Comparison of ENCODE assay signal across 1 cellular context in the genomic region with DNA sequence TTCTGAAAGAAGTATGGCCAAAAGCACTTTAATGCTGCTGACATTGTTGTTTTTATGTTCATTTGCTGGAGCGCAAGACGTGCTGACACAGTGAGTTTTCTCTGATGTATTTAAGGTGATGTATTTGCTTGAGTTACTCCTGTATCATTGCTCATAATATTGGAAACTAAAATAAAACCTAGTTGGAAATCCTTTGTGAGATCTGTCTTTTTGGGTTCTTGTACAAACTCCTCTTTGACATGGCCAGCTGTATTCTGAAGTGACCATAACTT.
TF ChIP-seq lines count a peak whose summit lies in the region.

No MANE protein-coding gene starts in this region.

TF ChIP-seq in IMR-90, 13 proteins besides CTCF, POLR2A, EP300 and RAD21:
- TF ChIP-seq NFE2L2 (IDR thresholded peaks at IDR 0.05; ENCODE audit: low read depth, low read length): no peak
- TF ChIP-seq RFX5 (IDR thresholded peaks at IDR 0.05; ENCODE audit: low read depth, low read length): no peak
- peak; percentile 21; the same call in 1 of the 2 replicates for TF ChIP-seq MAFK (IDR thresholded peaks at IDR 0.05; ENCODE audit: low read depth, low read length)
